1 cellular context compared by ENCODE assay signal in genomic region chr1:26610781-26611180, GRCh38.
TF ChIP-seq lines count a peak whose summit lies in the region.

No MANE protein-coding gene starts in this region.

TF ChIP-seq in GM23338, 12 proteins besides CTCF, POLR2A, EP300 and RAD21 (continued from another document):
- TF ChIP-seq ZNF462 (CRISPR knock-in tag; IDR thresholded peaks at IDR 0.05) (no peak), POLR2AphosphoS5 (IDR thresholded peaks at IDR 0.05; ENCODE audit: low read depth) (no peak), JUNB (IDR thresholded peaks at IDR 0.05; ENCODE audit: unreplicated experiment) (no peak), REST (IDR thresholded peaks at IDR 0.05; ENCODE audit: unreplicated experiment) (no peak), STAT1 (IDR thresholded peaks at IDR 0.05; ENCODE audit: unreplicated experiment) (no peak), ZNF114 (CRISPR knock-in tag; IDR thresholded peaks at IDR 0.05) (no peak), EZH2phosphoT487 (IDR thresholded peaks at IDR 0.05; ENCODE audit: unreplicated experiment) (no peak), NANOG (IDR thresholded peaks at IDR 0.05; ENCODE audit: borderline replicate concordance) (no peak)
